In the genomic region with DNA sequence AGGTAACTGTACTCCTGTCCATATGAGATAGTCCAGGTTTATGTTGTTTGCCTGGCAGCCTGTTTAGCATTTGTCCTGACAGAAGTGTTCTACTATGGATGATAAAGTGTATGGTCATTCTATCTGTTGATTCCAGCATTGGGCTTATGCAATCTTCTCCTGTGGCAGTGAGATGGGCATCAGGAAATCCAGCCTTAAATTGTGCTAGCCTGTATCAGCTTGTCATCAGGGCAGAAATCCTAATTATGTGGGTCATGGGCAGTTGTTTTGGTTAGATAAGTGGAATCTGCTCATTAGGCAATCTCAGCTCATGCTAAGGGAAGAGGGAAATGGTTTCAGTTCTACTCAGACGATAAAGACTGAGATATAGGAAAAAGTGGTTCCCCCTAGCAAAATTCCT, we compare ENCODE assay signal across 29 cellular contexts.
"Had no signal": no experiment of that assay in that cellular context is flagged by ENCODE, and none has a peak within 500 bp of the region (broad histone marks: within the 10 kb centered on the region; RNA-seq: fewer than 3 reads in every experiment).

No MANE protein-coding gene starts in this region.

- DNase-seq: activated CD4-positive, alpha-beta memory T cell treated with anti-CD3 and anti-CD28 coated beads for 36 hours; activated CD4-positive, alpha-beta T cell treated with anti-CD3 and anti-CD28 coated beads for 4 hours; activated CD4-positive, alpha-beta T cell treated with anti-CD3 and anti-CD28 coated beads, Interleukin-2, amount 50 U/mL, for 1 hour; activated CD4-positive, CD25-positive, alpha-beta regulatory T cell treated with anti-CD3 and anti-CD28 coated beads, Interleukin-2, amount 50 U/mL, for 72 hours; activated CD8-positive, alpha-beta memory T cell treated with anti-CD3 and anti-CD28 coated beads, Interleukin-2, amount 50 U/mL, for 4 hours; activated gamma-delta T cell treated with Interleukin-2 at 50 U/mL for 16 hours; activated naive CD4-positive, alpha-beta T cell treated with anti-CD3 and anti-CD28 coated beads for 36 hours; activated T-cell treated with anti-CD3 and anti-CD28 coated beads for 4 hours; activated T-cell treated with anti-CD3 and anti-CD28 coated beads, Interleukin-2, amount 50 U/mL, for 4 hours; adrenal gland; anterior cingulate cortex; brain microvascular endothelial cell; central memory CD4-positive, alpha-beta T cell; Kasumi-1; KG1; MG63; NCI-H1092; NCI-H146; NCI-H187; NCI-H2081; NCI-H2171 treated with DMSO at 0.1 percent for 48 hours; NCI-H345; NCI-H524 treated with DMSO at 0.1 percent for 48 hours; PC-3; Peyer's patch; RPMI8226; SHP77 treated with DMSO at 0.1 percent for 48 hours; SK-N-SH had no signal

- H3K27me3 ChIP-seq: adrenal gland, brain microvascular endothelial cell, MG63, Peyer's patch, SJSA1 had no signal

- H3K36me3 ChIP-seq: adrenal gland, brain microvascular endothelial cell, MG63, Peyer's patch, SJSA1 had no signal

- H3K27ac ChIP-seq: adrenal gland, brain microvascular endothelial cell, Peyer's patch, SJSA1 had no signal

- H3K4me3 ChIP-seq: adrenal gland, MG63, Peyer's patch, SJSA1 had no signal

- H3K4me2 ChIP-seq: SK-N-SH had no signal

- H3K9me3 ChIP-seq: MG63, Peyer's patch, SJSA1, SK-N-SH had no signal

- H3K9ac ChIP-seq: SK-N-SH had no signal

- H3K4me1 ChIP-seq: adrenal gland, Peyer's patch, SJSA1 had no signal
